ENCODE assay signal across 9 cellular contexts in the genomic region with DNA sequence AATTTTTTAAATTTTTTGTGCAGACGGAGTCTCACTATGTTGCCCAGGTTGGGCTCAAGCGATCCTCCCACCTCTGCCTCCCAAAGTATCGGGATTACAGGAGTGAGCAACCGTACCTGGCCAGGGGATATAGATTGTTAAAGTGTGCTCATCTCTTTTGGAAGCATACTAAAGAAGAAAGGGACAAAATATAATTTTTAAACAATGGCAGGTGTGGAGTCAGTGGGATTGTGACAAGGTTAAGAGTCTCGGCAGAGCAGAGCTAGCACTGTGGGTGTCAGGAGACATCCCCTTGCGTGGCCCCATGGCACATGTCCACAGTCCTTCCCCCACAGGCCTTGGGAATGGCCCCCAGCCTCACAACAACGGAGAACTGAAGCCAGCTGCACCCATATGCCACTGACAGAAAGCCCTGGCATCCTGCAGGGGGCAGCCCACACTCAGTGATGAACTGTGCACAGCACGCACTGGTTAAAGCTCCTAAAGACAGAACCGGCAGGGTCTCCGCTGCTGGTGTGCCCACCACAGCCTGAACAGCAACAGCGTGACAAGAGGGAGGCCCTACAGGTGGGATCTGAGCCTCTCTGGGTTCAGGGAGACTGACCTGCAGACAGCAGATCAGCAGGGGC. TPM values are rescaled to one million over a fixed set of nuclear protein-coding genes. Genes with fewer than 3 reads are reported as not detected.
A peak's percentile ranks its signal among the peaks of the same experiment; 100 is the strongest.
DNase-seq lines count a peak whose midpoint lies in the region; ATAC-seq, FAIRE-seq and TF ChIP-seq lines count a peak whose summit lies in the region.
"Had no signal": no experiment of that assay in that cellular context is flagged by ENCODE, and none has a peak within 500 bp of the region (broad histone marks: within the 10 kb centered on the region; RNA-seq: fewer than 3 reads in every experiment).

No MANE protein-coding gene starts in this region.

- no peak for FAIRE-seq in H54 (lab: Jason Lieb, UNC)

- no peak overlapping the region for H3K4me3 ChIP-seq in LNCaP clone FGC (ENCODE audit: low read depth, low read length)

- no peak for TF ChIP-seq POLR2A in H54 (IDR thresholded peaks at IDR 0.05; ENCODE audit: low read depth, low read length)

- peak; percentile 50 for DNase-seq in DMS 273 (lab: John Stamatoyannopoulos, UW; ENCODE audit: unreplicated experiment)
- DNase-seq in LNCaP clone FGC (ENCODE audit: low read depth), result no peak
- peak; percentile 50 for DNase-seq in activated T-cell treated with anti-CD3 and anti-CD28 coated beads, Interleukin-2, amount 50 U/mL, for 24 hours
- peak; percentile 34 for DNase-seq in left ventricle myocardium superior
- DNase-seq in stimulated activated CD4-positive, alpha-beta T cell treated with anti-CD3 and anti-CD28 coated beads, Interleukin-4, amount 100 ng/mL, for 4 hours, result peak; percentile 10 to 26
- DNase-seq in GOT3 (lab: John Stamatoyannopoulos, UW), result no peak
- no peak for DNase-seq in H54 (ENCODE audit: insufficient read length, low spot score)
- DNase-seq in effector CD8-positive, alpha-beta T cell (lab: John Stamatoyannopoulos, UW), result no peak

- TF ChIP-seq CTCF in LNCaP clone FGC (IDR thresholded peaks at IDR 0.05; ENCODE audit: control insufficient read depth, extremely low read depth, insufficient read depth), result peak; percentile 51

- no peak overlapping the region for H3K27ac Mint-ChIP-seq in activated T-cell treated with anti-CD3 and anti-CD28 coated beads, Interleukin-2, amount 50 U/mL, for 24 hours

- H3K36me3 Mint-ChIP-seq in activated T-cell treated with anti-CD3 and anti-CD28 coated beads, Interleukin-2, amount 50 U/mL, for 24 hours (ENCODE audit: low read depth), result peaks cover 80% of the 10 kb centered on the region

- H3K9me3 Mint-ChIP-seq in activated T-cell treated with anti-CD3 and anti-CD28 coated beads, Interleukin-2, amount 50 U/mL, for 24 hours, result no peaks in the 10 kb centered on the region
- H3K9me3 Mint-ChIP-seq: IgD-negative memory B cell had no signal

- peaks cover 6% of the 10 kb centered on the region for H3K4me1 Mint-ChIP-seq in activated T-cell treated with anti-CD3 and anti-CD28 coated beads, Interleukin-2, amount 50 U/mL, for 24 hours (ENCODE audit: low read depth)

- H3K4me3 Mint-ChIP-seq in activated T-cell treated with anti-CD3 and anti-CD28 coated beads, Interleukin-2, amount 50 U/mL, for 24 hours, result no peak overlapping the region
- H3K4me3 Mint-ChIP-seq: IgD-negative memory B cell had no signal

- ATAC-seq in left ventricle myocardium superior, result peak; percentile 38

- intact Hi-C loops in left ventricle myocardium superior (cut with micrococcal nuclease), result no loop called here

- H3K27me3 Mint-ChIP-seq in activated T-cell treated with anti-CD3 and anti-CD28 coated beads, Interleukin-2, amount 50 U/mL, for 24 hours, result no peaks in the 10 kb centered on the region
- H3K27me3 Mint-ChIP-seq: IgD-negative memory B cell had no signal

RNA-seq across cellular contexts. Expression of a gene that starts 29.9 kb away (rescaled TPM):
- not detected for total RNA-seq in left ventricle myocardium superior

RNA-seq across cellular contexts. Expression of a gene that starts 54.8 kb away (rescaled TPM):
- total RNA-seq in left ventricle myocardium superior, result 46.2 TPM

RNA-seq across cellular contexts. Expression of a gene that starts 55.0 kb away (rescaled TPM):
- total RNA-seq in left ventricle myocardium superior, result 24.2 TPM

Comparison
In these comparisons a context has a peak if more than half of its experiments do, and no peak if none do; other contexts are left out.
1. DNase-seq: peak in DMS 273 (single experiment), activated T-cell treated with anti-CD3 and anti-CD28 coated beads, Interleukin-2, amount 50 U/mL, for 24 hours (single experiment), left ventricle myocardium superior (single experiment) and stimulated activated CD4-positive, alpha-beta T cell treated with anti-CD3 and anti-CD28 coated beads, Interleukin-4, amount 100 ng/mL, for 4 hours (2 of 2); none in LNCaP clone FGC (single experiment), GOT3 (single experiment), H54 (single experiment) and effector CD8-positive, alpha-beta T cell (single experiment).